7 cellular contexts compared by ENCODE assay signal in the genomic region with DNA sequence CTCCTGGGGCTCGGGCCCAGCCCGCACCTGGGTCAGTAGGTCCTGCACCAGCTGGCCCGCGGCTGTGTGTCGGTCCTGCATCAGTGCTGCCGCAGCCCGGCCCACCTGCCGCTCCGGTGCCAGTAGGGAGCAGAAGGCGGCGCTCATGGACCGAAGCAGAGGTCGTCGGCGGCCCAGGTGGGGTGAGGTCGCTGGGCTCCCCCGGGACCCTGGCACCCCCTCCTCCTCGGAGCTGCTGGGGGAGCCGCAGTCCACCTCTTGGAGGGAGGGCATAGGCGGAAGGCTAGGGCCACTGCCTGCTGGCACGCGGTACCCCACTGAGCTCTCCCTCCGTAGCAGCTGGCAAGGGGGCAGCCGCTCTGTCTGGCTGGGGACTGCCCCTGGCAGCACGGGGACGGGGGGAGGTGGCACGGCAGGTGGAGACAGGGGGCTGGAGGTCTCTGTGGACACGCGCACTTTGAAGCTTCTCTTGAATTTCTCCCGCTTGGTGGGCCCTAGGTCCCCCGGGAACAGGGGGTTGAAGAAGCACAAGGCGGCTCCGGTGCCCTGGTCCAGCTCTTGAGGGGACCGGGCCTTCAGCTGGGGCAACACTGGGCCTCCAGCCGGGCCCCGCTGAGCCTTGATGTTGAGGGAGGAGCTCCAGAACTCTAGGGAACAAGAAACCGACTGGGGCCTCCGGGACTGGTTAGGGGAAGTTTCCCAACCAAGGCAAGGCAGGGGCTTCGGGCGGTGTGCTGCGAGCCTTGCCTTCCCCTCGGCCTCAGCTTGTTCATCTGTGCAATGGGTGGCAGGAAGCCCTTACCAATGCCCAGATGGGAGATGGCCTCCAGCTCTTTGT. TPM values are rescaled to one million over a fixed set of nuclear protein-coding genes. Genes with fewer than 3 reads are reported as not detected.
A peak's percentile ranks its signal among the peaks of the same experiment; 100 is the strongest.
DNase-seq lines count a peak whose midpoint lies in the region; ATAC-seq and TF ChIP-seq lines count a peak whose summit lies in the region.
"Had no signal": no experiment of that assay in that cellular context is flagged by ENCODE, and none has a peak within 500 bp of the region (broad histone marks: within the 10 kb centered on the region; RNA-seq: fewer than 3 reads in every experiment).

No MANE protein-coding gene starts in this region.

- POLR2A ChIA-PET in activated CD4-positive, alpha-beta memory T cell treated with anti-CD3 and anti-CD28 coated beads for 36 hours (lab: Charles Lee): no interaction called here

- no peaks in the 10 kb centered on the region for H3K27me3 ChIP-seq in endodermal cell (ENCODE audit: control insufficient read depth, insufficient read depth, low read length, poor library complexity, severe bottlenecking)

- peaks cover 10% of the 10 kb centered on the region for H3K36me3 ChIP-seq in endodermal cell (ENCODE audit: control insufficient read depth, insufficient read depth, low read length)

- H3K9ac ChIP-seq in endodermal cell (ENCODE audit: extremely low read depth, low read length, poor library complexity, severe bottlenecking): no peak overlapping the region

- no peak for DNase-seq in T-helper 1 cell
- no peak for DNase-seq in endodermal cell
- no peak for DNase-seq in stimulated activated effector memory CD8-positive, alpha-beta T cell treated with anti-CD3 and anti-CD28 coated beads, Interleukin-12 subunit alpha, Interleukin-12 subunit beta, amount 100 ng/mL, for 72 hours (ENCODE audit: low spot score in 2 of 2)
- no peak for DNase-seq in activated CD4-positive, alpha-beta memory T cell treated with anti-CD3 and anti-CD28 coated beads for 36 hours
- DNase-seq in DMS114 treated with DMSO at 0.1 percent for 48 hours (lab: John Stamatoyannopoulos, UW; ENCODE audit: unreplicated experiment): no peak

- peak overlapping the region; percentile 65 for H3K27ac Mint-ChIP-seq in T-helper 1 cell treated with Interleukin-12 subunit alpha and Interleukin-12 subunit beta and Interleukin-4 antibody, amounts not matched to agents 30 μg/mL and 1 μg/mL, for 36 hours
- no peak overlapping the region for H3K27ac Mint-ChIP-seq in endodermal cell
- H3K27ac Mint-ChIP-seq in stimulated activated effector memory CD8-positive, alpha-beta T cell treated with anti-CD3 and anti-CD28 coated beads, Interleukin-12 subunit alpha, Interleukin-12 subunit beta, amount 100 ng/mL, for 72 hours: peak overlapping the region; percentile 89
- H3K27ac Mint-ChIP-seq in activated CD4-positive, alpha-beta memory T cell treated with anti-CD3 and anti-CD28 coated beads for 36 hours: no peak overlapping the region

- H3K4me1 Mint-ChIP-seq in T-helper 1 cell treated with Interleukin-12 subunit alpha and Interleukin-12 subunit beta and Interleukin-4 antibody, amounts not matched to agents 30 μg/mL and 1 μg/mL, for 36 hours (ENCODE audit: low read depth): peaks cover 11% of the 10 kb centered on the region
- H3K4me1 Mint-ChIP-seq in endodermal cell: peaks cover 8% of the 10 kb centered on the region
- peaks cover 36% of the 10 kb centered on the region for H3K4me1 Mint-ChIP-seq in stimulated activated effector memory CD8-positive, alpha-beta T cell treated with anti-CD3 and anti-CD28 coated beads, Interleukin-12 subunit alpha, Interleukin-12 subunit beta, amount 100 ng/mL, for 72 hours
- H3K4me1 Mint-ChIP-seq in activated CD4-positive, alpha-beta memory T cell treated with anti-CD3 and anti-CD28 coated beads for 36 hours (ENCODE audit: low read depth): peaks cover 21% of the 10 kb centered on the region

- 89 to 90% methylated on average over 20 to 42 of the region's 42 CpGs for WGBS in endodermal cell (ENCODE audit: insufficient coverage in 1 of 2, insufficient read length in 1 of 2), 2 experiments

- intact Hi-C loops in activated CD4-positive, alpha-beta memory T cell treated with anti-CD3 and anti-CD28 coated beads for 36 hours (cut with micrococcal nuclease): no loop called here

- ATAC-seq in stimulated activated effector memory CD8-positive, alpha-beta T cell treated with anti-CD3 and anti-CD28 coated beads, Interleukin-12 subunit alpha, Interleukin-12 subunit beta, amount 100 ng/mL, for 72 hours: no peak

- CTCF ChIA-PET in activated CD4-positive, alpha-beta memory T cell treated with anti-CD3 and anti-CD28 coated beads for 36 hours (lab: Charles Lee): interaction anchor here (0.8 to 3.1 kb wide), 8 partner anchors 13 to 112 kb away, joined by 3 to 30 read pairs (median 4); partner anchors contain the start of gene MRPL11

- no peak overlapping the region for H3K4me3 Mint-ChIP-seq in T-helper 1 cell treated with Interleukin-12 subunit alpha and Interleukin-12 subunit beta and Interleukin-4 antibody, amounts not matched to agents 30 μg/mL and 1 μg/mL, for 36 hours
- H3K4me3 Mint-ChIP-seq in endodermal cell: peak overlapping the region; percentile 63
- peak overlapping the region; percentile 78 for H3K4me3 Mint-ChIP-seq in stimulated activated effector memory CD8-positive, alpha-beta T cell treated with anti-CD3 and anti-CD28 coated beads, Interleukin-12 subunit alpha, Interleukin-12 subunit beta, amount 100 ng/mL, for 72 hours
- H3K4me3 Mint-ChIP-seq in activated CD4-positive, alpha-beta memory T cell treated with anti-CD3 and anti-CD28 coated beads for 36 hours: no peak overlapping the region

- no peaks in the 10 kb centered on the region for H3K9me3 Mint-ChIP-seq in T-helper 1 cell treated with Interleukin-12 subunit alpha and Interleukin-12 subunit beta and Interleukin-4 antibody, amounts not matched to agents 30 μg/mL and 1 μg/mL, for 36 hours
- no peaks in the 10 kb centered on the region for H3K9me3 Mint-ChIP-seq in endodermal cell
- H3K9me3 Mint-ChIP-seq in stimulated activated effector memory CD8-positive, alpha-beta T cell treated with anti-CD3 and anti-CD28 coated beads, Interleukin-12 subunit alpha, Interleukin-12 subunit beta, amount 100 ng/mL, for 72 hours: no peaks in the 10 kb centered on the region
- H3K9me3 Mint-ChIP-seq in activated CD4-positive, alpha-beta memory T cell treated with anti-CD3 and anti-CD28 coated beads for 36 hours: no peaks in the 10 kb centered on the region

- no peak for TF ChIP-seq CTCF in endodermal cell (conservative IDR thresholded peaks at IDR 0.05)

- no peak overlapping the region for H3K4me3 ChIP-seq in endodermal cell (ENCODE audit: low read length)

- H3K36me3 Mint-ChIP-seq in T-helper 1 cell treated with Interleukin-12 subunit alpha and Interleukin-12 subunit beta and Interleukin-4 antibody, amounts not matched to agents 30 μg/mL and 1 μg/mL, for 36 hours (ENCODE audit: low read depth): peaks cover 8% of the 10 kb centered on the region
- peaks cover 13% of the 10 kb centered on the region for H3K36me3 Mint-ChIP-seq in endodermal cell (ENCODE audit: low read depth)
- peaks cover 33% of the 10 kb centered on the region for H3K36me3 Mint-ChIP-seq in stimulated activated effector memory CD8-positive, alpha-beta T cell treated with anti-CD3 and anti-CD28 coated beads, Interleukin-12 subunit alpha, Interleukin-12 subunit beta, amount 100 ng/mL, for 72 hours
- H3K36me3 Mint-ChIP-seq in activated CD4-positive, alpha-beta memory T cell treated with anti-CD3 and anti-CD28 coated beads for 36 hours: peaks cover 9% of the 10 kb centered on the region

- H3K27ac ChIP-seq in endodermal cell (ENCODE audit: low read depth, low read length): no peak overlapping the region
- H3K27ac ChIP-seq: C4-2B had no signal

- H3K27me3 Mint-ChIP-seq in T-helper 1 cell treated with Interleukin-12 subunit alpha and Interleukin-12 subunit beta and Interleukin-4 antibody, amounts not matched to agents 30 μg/mL and 1 μg/mL, for 36 hours (ENCODE audit: low read depth): no peaks in the 10 kb centered on the region
- H3K27me3 Mint-ChIP-seq in endodermal cell (ENCODE audit: insufficient read depth): peaks cover 6% of the 10 kb centered on the region
- H3K27me3 Mint-ChIP-seq in activated CD4-positive, alpha-beta memory T cell treated with anti-CD3 and anti-CD28 coated beads for 36 hours: no peaks in the 10 kb centered on the region

- peaks cover 13% of the 10 kb centered on the region for H3K4me1 ChIP-seq in endodermal cell (ENCODE audit: control insufficient read depth, insufficient read depth, low read length)

- H3K9me3 ChIP-seq in endodermal cell (ENCODE audit: control insufficient read depth, low read length): no peaks in the 10 kb centered on the region

RNA-seq across cellular contexts. Expression of gene RIN1, which starts 1.4 kb away (rescaled TPM):
- 1 to 10 TPM; 2.2 to 2.6 TPM for total RNA-seq in endodermal cell
- polyA plus RNA-seq in endodermal cell (2013, experiment 1 of 2): 3.6 TPM
- 4.0 TPM for polyA plus RNA-seq in endodermal cell (2013, experiment 2 of 2)
- total RNA-seq in activated CD4-positive, alpha-beta memory T cell treated with anti-CD3 and anti-CD28 coated beads for 36 hours: 1 to 10 TPM; 1.0 to 1.6 TPM

RNA-seq across cellular contexts. Expression of gene BRMS1, which starts 10.1 kb away (rescaled TPM):
- 10 to 100 TPM; 38.7 to 40.3 TPM for total RNA-seq in endodermal cell
- 29.5 TPM for polyA plus RNA-seq in endodermal cell (2013, experiment 1 of 2)
- 30.5 TPM for polyA plus RNA-seq in endodermal cell (2013, experiment 2 of 2)
- total RNA-seq in activated CD4-positive, alpha-beta memory T cell treated with anti-CD3 and anti-CD28 coated beads for 36 hours: 10 to 100 TPM; 29.3 to 31.2 TPM

RNA-seq across cellular contexts. Expression of gene B4GAT1, which starts 12.6 kb away (rescaled TPM):
- total RNA-seq in endodermal cell: 10 to 100 TPM; 29.4 to 45.7 TPM
- polyA plus RNA-seq in endodermal cell (2013, experiment 1 of 2): 46.8 TPM
- polyA plus RNA-seq in endodermal cell (2013, experiment 2 of 2): 44.7 TPM
- total RNA-seq in activated CD4-positive, alpha-beta memory T cell treated with anti-CD3 and anti-CD28 coated beads for 36 hours: 1 to 10 TPM; 8.2 to 8.3 TPM

RNA-seq across cellular contexts. Expression of gene CD248, which starts 18.0 kb away (rescaled TPM):
- under 1 TPM; 0.33 to 0.40 TPM for total RNA-seq in endodermal cell
- polyA plus RNA-seq in endodermal cell (2013, experiment 1 of 2): 4.7 TPM
- polyA plus RNA-seq in endodermal cell (2013, experiment 2 of 2): 5.5 TPM
- total RNA-seq in activated CD4-positive, alpha-beta memory T cell treated with anti-CD3 and anti-CD28 coated beads for 36 hours: not detected

RNA-seq across cellular contexts. Expression of gene SLC29A2, which starts 36.7 kb away (rescaled TPM):
- 10 to 100 TPM; 30.8 to 32.4 TPM for total RNA-seq in endodermal cell
- 22.8 TPM for polyA plus RNA-seq in endodermal cell (2013, experiment 1 of 2)
- 21.4 TPM for polyA plus RNA-seq in endodermal cell (2013, experiment 2 of 2)
- total RNA-seq in activated CD4-positive, alpha-beta memory T cell treated with anti-CD3 and anti-CD28 coated beads for 36 hours: 10 to 100 TPM; 10.3 to 10.6 TPM

Comparison
In these comparisons a context has a peak if more than half of its experiments do, and no peak if none do; other contexts are left out.
1. H3K27ac Mint-ChIP-seq: peak in T-helper 1 cell treated with Interleukin-12 subunit alpha and Interleukin-12 subunit beta and Interleukin-4 antibody, amounts not matched to agents 30 μg/mL and 1 μg/mL, for 36 hours (single experiment) and stimulated activated effector memory CD8-positive, alpha-beta T cell treated with anti-CD3 and anti-CD28 coated beads, Interleukin-12 subunit alpha, Interleukin-12 subunit beta, amount 100 ng/mL, for 72 hours (single experiment); none in endodermal cell (single experiment) and activated CD4-positive, alpha-beta memory T cell treated with anti-CD3 and anti-CD28 coated beads for 36 hours (single experiment).
2. H3K4me3 Mint-ChIP-seq: peak in endodermal cell (single experiment) and stimulated activated effector memory CD8-positive, alpha-beta T cell treated with anti-CD3 and anti-CD28 coated beads, Interleukin-12 subunit alpha, Interleukin-12 subunit beta, amount 100 ng/mL, for 72 hours (single experiment); none in T-helper 1 cell treated with Interleukin-12 subunit alpha and Interleukin-12 subunit beta and Interleukin-4 antibody, amounts not matched to agents 30 μg/mL and 1 μg/mL, for 36 hours (single experiment) and activated CD4-positive, alpha-beta memory T cell treated with anti-CD3 and anti-CD28 coated beads for 36 hours (single experiment).